18 cellular contexts compared by ENCODE assay signal in the genomic region with DNA sequence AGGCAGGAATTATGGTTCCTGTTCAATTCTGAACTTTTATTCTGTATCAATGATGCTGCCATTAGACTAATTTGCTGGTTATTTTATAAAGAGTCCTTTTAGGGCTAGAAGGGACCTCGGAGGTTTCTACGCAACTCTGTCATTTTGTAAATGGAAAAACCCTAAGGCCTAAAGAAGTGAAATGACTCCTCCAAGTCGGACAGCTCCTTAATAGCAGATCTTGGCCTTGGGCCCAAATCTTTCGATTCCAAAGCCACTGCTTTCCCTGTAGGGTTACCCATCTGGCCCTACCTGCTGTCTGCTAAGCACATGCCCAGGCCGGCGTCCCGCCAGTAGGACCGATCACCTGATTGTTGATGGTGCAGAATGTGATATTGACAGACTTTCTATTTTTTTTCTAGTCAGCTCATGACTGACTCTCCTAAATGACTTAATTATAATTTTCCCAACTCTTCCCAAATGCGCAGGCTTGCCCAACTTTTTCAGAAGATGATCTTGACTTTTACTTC. TPM values are rescaled to one million over a fixed set of nuclear protein-coding genes. Genes with fewer than 3 reads are reported as not detected.
DNase-seq lines count a peak whose midpoint lies in the region; ATAC-seq and TF ChIP-seq lines count a peak whose summit lies in the region.
"Had no signal": no experiment of that assay in that cellular context is flagged by ENCODE, and none has a peak within 500 bp of the region (broad histone marks: within the 10 kb centered on the region; RNA-seq: fewer than 3 reads in every experiment).

No MANE protein-coding gene starts in this region.

- H3K36me3 Mint-ChIP-seq in IgD-negative memory B cell = peaks cover 6% of the 10 kb centered on the region
- peaks cover 15% of the 10 kb centered on the region for H3K36me3 Mint-ChIP-seq in memory B cell
- H3K36me3 Mint-ChIP-seq: T-cell had no signal

- DNase-seq in DMS 273 (lab: John Stamatoyannopoulos, UW; ENCODE audit: unreplicated experiment) (peak; percentile 94), memory B cell (ENCODE audit: low spot score in 2 of 2) (no peak), NCI-H1105 treated with DMSO at 0.1 percent for 48 hours (lab: John Stamatoyannopoulos, UW) (no peak), NK-92 (lab: John Stamatoyannopoulos, UW; ENCODE audit: unreplicated experiment) (no peak), iPS-NIHi11 (ENCODE audit: low spot score) (no peak), NCI-H69 (lab: John Stamatoyannopoulos, UW) (no peak)
- DNase-seq: DMS53, HFFc6, NCI-H1930, NCI-H446 treated with DMSO at 0.1 percent for 48 hours, NCI-H82, Right ventricle myocardium superior, T-cell had no signal

- H3K79me2 ChIP-seq in OCI-LY3 (ENCODE audit: low read length) = peaks cover 96% of the 10 kb centered on the region

- H3K27me3 Mint-ChIP-seq in IgD-negative memory B cell = no peaks in the 10 kb centered on the region
- no peaks in the 10 kb centered on the region for H3K27me3 Mint-ChIP-seq in memory B cell

- H3K4me1 ChIP-seq in OCI-LY3 (ENCODE audit: low read length) = peaks cover 81% of the 10 kb centered on the region
- H3K4me1 ChIP-seq: A549 had no signal

- peak overlapping the region; percentile 77; the same call in 1 of the 2 replicates for H3K9ac ChIP-seq in OCI-LY3 (ENCODE audit: low read length)

- H3K36me3 ChIP-seq in OCI-LY3 (replicated peaks; ENCODE audit: low read depth, low read length) = peaks cover 32% of the 10 kb centered on the region

- ATAC-seq in memory B cell (ENCODE audit: low read depth) = no peak
- ATAC-seq: A549, T-cell had no signal

- peak overlapping the region; percentile 67; the same call in 1 of the 2 replicates for H3K4me3 ChIP-seq in OCI-LY3 (ENCODE audit: low read length)
- H3K4me3 ChIP-seq: A549, SK-N-MC had no signal

- H3K9me3 Mint-ChIP-seq in IgD-negative memory B cell (no peaks in the 10 kb centered on the region), memory B cell (no peaks in the 10 kb centered on the region)
- H3K9me3 Mint-ChIP-seq: HFFc6, T-cell had no signal

- no peaks in the 10 kb centered on the region for H3K9me3 ChIP-seq in OCI-LY3 (ENCODE audit: insufficient read depth, low read length)
- H3K9me3 ChIP-seq: A549 had no signal

- H4K20me1 ChIP-seq in OCI-LY3 (ENCODE audit: insufficient read depth, low read length) = no peaks in the 10 kb centered on the region

- H3K27ac Mint-ChIP-seq in IgD-negative memory B cell (peak overlapping the region in 2 of 3 donors; percentile 72 to 97), memory B cell (peak overlapping the region; percentile 95)
- H3K27ac Mint-ChIP-seq: HFFc6, T-cell had no signal

- H3K4me3 Mint-ChIP-seq in IgD-negative memory B cell (peak overlapping the region in 3 of 4 donors; percentile 70 to 91 (median 86)), memory B cell (peak overlapping the region; percentile 71)
- H3K4me3 Mint-ChIP-seq: HFFc6, T-cell had no signal

- H3K4me1 Mint-ChIP-seq in IgD-negative memory B cell = peaks cover 46 to 68% (median 50%) of the 10 kb centered on the region in 3 donors
- H3K4me1 Mint-ChIP-seq in memory B cell = peaks cover 45% of the 10 kb centered on the region

- no peak overlapping the region for H2AFZ ChIP-seq in OCI-LY3 (ENCODE audit: low read depth, low read length)

- no peaks in the 10 kb centered on the region for H3K27me3 ChIP-seq in OCI-LY3 (ENCODE audit: low read depth, low read length)

- peak overlapping the region; percentile 99 for H3K27ac ChIP-seq in OCI-LY3 (ENCODE audit: low read length)
- H3K27ac ChIP-seq: A549, C4-2B, SK-N-MC had no signal

- H3K4me2 ChIP-seq in OCI-LY3 (ENCODE audit: low read length) = peak overlapping the region; percentile 79
- H3K4me2 ChIP-seq: A549 had no signal

- TF ChIP-seq CTCF in OCI-LY3 (IDR thresholded peaks at IDR 0.05; ENCODE audit: low read depth, low read length) = no peak

RNA-seq across cellular contexts. Expression of a gene that starts 40.2 kb away (rescaled TPM):
- 40.2 TPM for polyA plus RNA-seq in IgD-negative memory B cell
